Comparison of ENCODE assay signal across 8 cellular contexts in the genomic region with DNA sequence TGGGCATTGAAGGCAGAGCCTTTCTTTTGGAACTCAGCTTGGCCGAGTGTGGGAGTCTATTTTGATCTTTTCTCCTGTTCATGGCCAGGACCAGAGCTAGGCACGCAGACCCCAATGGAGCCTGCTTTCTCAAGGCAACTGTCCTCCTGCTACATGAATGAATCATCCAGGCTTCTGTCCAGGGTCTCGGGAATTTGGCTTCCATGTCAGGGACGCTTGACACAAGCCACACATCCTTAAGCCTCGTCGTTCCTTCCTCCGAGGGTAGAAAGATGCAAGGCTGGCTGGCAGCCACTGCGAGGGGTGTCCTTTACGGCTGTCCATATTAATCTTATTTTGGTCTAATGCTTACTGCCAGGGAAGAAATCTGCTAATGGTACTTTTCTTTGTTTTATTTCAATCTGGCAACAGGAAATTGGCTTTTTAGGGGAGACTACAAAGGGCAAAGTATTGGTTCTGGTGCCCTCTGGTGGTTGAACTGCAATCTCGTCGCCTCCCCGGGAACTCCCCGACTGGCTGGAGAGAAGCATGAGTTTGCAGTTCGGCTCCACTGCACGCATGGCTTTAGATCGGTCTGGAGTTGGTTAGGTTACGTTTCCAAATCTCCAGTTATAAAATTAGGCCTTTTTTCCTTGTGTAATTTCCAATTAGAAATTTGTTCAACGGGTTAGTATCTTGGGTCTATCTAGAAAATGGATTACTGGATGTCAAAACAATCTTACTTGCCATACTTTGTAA.
DNase-seq lines count a peak whose midpoint lies in the region; ATAC-seq and TF ChIP-seq lines count a peak whose summit lies in the region.

No MANE protein-coding gene starts in this region.

- DNase-seq in DMS114 treated with DMSO at 0.1 percent for 48 hours (lab: John Stamatoyannopoulos, UW; ENCODE audit: unreplicated experiment) (peak; percentile 7), H4 (ENCODE audit: low spot score) (peak; percentile 79), NCI-H1092 (lab: John Stamatoyannopoulos, UW) (peak; percentile 50), SKM-1 treated with dmso at 0.1 percent for 144 hours (lab: John Stamatoyannopoulos, UW; ENCODE audit: unreplicated experiment) (peak; percentile 75), Right ventricle myocardium superior (peak; percentile 73), psoas muscle (peak; percentile 63 to 80), ureter (ENCODE audit: low spot score) (peak; percentile 87)

- H3K27me3 ChIP-seq in psoas muscle (ENCODE audit: insufficient read depth in 3 of 3, low read length in 2 of 3), result no peaks in the 10 kb centered on the region

- peak overlapping the region; percentile 46 for H3K4me3 ChIP-seq in psoas muscle

- intact Hi-C loops in Right ventricle myocardium superior (cut with DNase I), result loop anchor here (5.0 kb wide), 1 partner anchor 91 kb away; no protein-coding TSS in a partner anchor
- intact Hi-C loops in psoas muscle (cut with DNase I), result loop anchor here (1.0 to 2.0 kb wide), 2 partner anchors 91 to 93 kb away; no protein-coding TSS in a partner anchor

- peaks cover 10% of the 10 kb centered on the region for H3K27me3 Mint-ChIP-seq in activated naive CD8-positive, alpha-beta T cell

- peaks cover 29% of the 10 kb centered on the region for H3K4me1 ChIP-seq in psoas muscle

- H3K27ac ChIP-seq in psoas muscle, result peak overlapping the region; percentile 82

- no peaks in the 10 kb centered on the region for H3K9me3 ChIP-seq in psoas muscle

- no peaks in the 10 kb centered on the region for H3K9me3 Mint-ChIP-seq in activated naive CD8-positive, alpha-beta T cell (ENCODE audit: low read depth)

- H3K27ac Mint-ChIP-seq in activated naive CD8-positive, alpha-beta T cell, result peak overlapping the region; percentile 81

- ATAC-seq in Right ventricle myocardium superior (ENCODE audit: poor library complexity) (peak; percentile 92), psoas muscle (peak; percentile 83 to 93 (median 88))

- H3K4me1 Mint-ChIP-seq in activated naive CD8-positive, alpha-beta T cell (ENCODE audit: low read depth), result peaks cover 10% of the 10 kb centered on the region

- peak overlapping the region; percentile 6 for H3K4me3 Mint-ChIP-seq in activated naive CD8-positive, alpha-beta T cell

- peak; percentile 85 for TF ChIP-seq CTCF in psoas muscle (IDR thresholded peaks at IDR 0.05)

- H3K36me3 Mint-ChIP-seq in activated naive CD8-positive, alpha-beta T cell, result no peaks in the 10 kb centered on the region

- H3K36me3 ChIP-seq in psoas muscle (ENCODE audit: insufficient read depth in 1 of 2, low read depth in 1 of 2), result peaks cover 0 to 56% of the 10 kb centered on the region in 2 donors

- WGBS in psoas muscle, 3 donors, result 6 to 15% (median 9%) methylated on average over 18 of the region's 18 CpGs

Comparison
In these comparisons a context has a peak if more than half of its experiments do, and no peak if none do; other contexts are left out.
1. Peak in every context shown above with its lines: DNase-seq, ATAC-seq, H3K4me3 ChIP-seq and H3K27ac ChIP-seq.
2. DNase-seq: peak in every context shown above with its lines; median percentile 87 in ureter; 79 in H4; 75 in SKM-1 treated with dmso at 0.1 percent for 144 hours; 73 in Right ventricle myocardium superior; 72 in psoas muscle; 50 in NCI-H1092; 7 in DMS114 treated with DMSO at 0.1 percent for 48 hours.